Comparison of ENCODE assay signal across 1 cellular context in genomic region chr11:68038226-68038717, GRCh38.
TF ChIP-seq lines count a peak whose summit lies in the region.

No MANE protein-coding gene starts in this region.

TF ChIP-seq in IMR-90, 13 proteins besides CTCF, POLR2A, EP300 and RAD21:
- TF ChIP-seq FOS (IDR thresholded peaks at IDR 0.05; ENCODE audit: low read depth, low read length) (no peak), CHD1 (IDR thresholded peaks at IDR 0.05; ENCODE audit: low read depth, low read length) (no peak), NFE2L2 (IDR thresholded peaks at IDR 0.05; ENCODE audit: low read depth, low read length) (no peak), RCOR1 (IDR thresholded peaks at IDR 0.05; ENCODE audit: insufficient replicate concordance, low read length) (no peak), SMC3 (IDR thresholded peaks at IDR 0.05; ENCODE audit: low read depth, low read length) (no peak), USF2 (IDR thresholded peaks at IDR 0.05; ENCODE audit: low read depth, low read length) (no peak), BHLHE40 (IDR thresholded peaks at IDR 0.05; ENCODE audit: low read depth, low read length) (no peak), MAZ (IDR thresholded peaks at IDR 0.05; ENCODE audit: borderline replicate concordance, low read depth, low read length) (no peak), RFX5 (IDR thresholded peaks at IDR 0.05; ENCODE audit: low read depth, low read length) (no peak), MAFK (IDR thresholded peaks at IDR 0.05; ENCODE audit: low read depth, low read length) (no peak), MXI1 (IDR thresholded peaks at IDR 0.05; ENCODE audit: borderline replicate concordance, low read depth, low read length) (no peak), CEBPB (IDR thresholded peaks at IDR 0.05; ENCODE audit: low read depth, low read length) (no peak)
- TF ChIP-seq, protein P1, sequence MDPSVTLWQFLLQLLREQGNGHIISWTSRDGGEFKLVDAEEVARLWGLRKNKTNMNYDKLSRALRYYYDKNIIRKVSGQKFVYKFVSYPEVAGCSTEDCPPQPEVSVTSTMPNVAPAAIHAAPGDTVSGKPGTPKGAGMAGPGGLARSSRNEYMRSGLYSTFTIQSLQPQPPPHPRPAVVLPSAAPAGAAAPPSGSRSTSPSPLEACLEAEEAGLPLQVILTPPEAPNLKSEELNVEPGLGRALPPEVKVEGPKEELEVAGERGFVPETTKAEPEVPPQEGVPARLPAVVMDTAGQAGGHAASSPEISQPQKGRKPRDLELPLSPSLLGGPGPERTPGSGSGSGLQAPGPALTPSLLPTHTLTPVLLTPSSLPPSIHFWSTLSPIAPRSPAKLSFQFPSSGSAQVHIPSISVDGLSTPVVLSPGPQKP (IDR thresholded peaks at IDR 0.05; ENCODE audit: borderline replicate concordance, low read depth, low read length) = no peak
